In genomic region chr13:111079375-111079774, GRCh38 we compare ENCODE assay signal across 9 cellular contexts.
"Had no signal": no experiment of that assay in that cellular context is flagged by ENCODE, and none has a peak within 500 bp of the region (broad histone marks: within the 10 kb centered on the region; RNA-seq: fewer than 3 reads in every experiment).

No MANE protein-coding gene starts in this region.

- H3K27ac ChIP-seq: GM23248 had no signal

- H3K4me1 ChIP-seq: HAP-1 had no signal

- H3K9me3 ChIP-seq: HAP-1 had no signal

- DNase-seq: GM23248, GOT3, H7, H9, HCEC 1CT, HFFc6 had no signal

- H3K36me3 ChIP-seq: HAP-1 had no signal

- H3K4me3 ChIP-seq: GM23248, GM23338, HAP-1 had no signal

- H3K4me2 ChIP-seq: GM23338 had no signal

- H2AFZ ChIP-seq: GM23248, GM23338 had no signal

- H3K9ac ChIP-seq: GM23248 had no signal

- ATAC-seq: GM23338, HCT116 had no signal
